ENCODE assay signal across 15 cellular contexts in the genomic region with DNA sequence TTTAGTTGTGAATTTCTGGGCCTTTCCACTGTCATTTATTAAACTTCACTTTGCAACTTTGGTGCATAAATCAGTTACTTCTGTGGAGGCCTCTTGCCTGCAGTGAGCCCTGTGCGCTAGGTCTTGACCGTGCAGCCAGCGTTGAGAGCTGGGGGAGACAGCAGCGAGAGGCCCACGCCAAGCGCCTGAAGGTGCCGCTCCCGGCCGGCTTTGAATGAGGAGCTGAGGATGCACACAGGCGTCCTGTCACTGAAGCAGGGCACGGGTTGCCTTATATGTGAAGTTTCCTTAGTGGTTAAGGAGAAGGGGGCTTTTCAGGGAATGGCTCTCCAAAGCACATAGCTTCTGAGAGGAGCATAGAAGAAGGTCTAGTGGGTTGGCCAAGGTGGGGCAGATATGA.
DNase-seq lines count a peak whose midpoint lies in the region; ATAC-seq and TF ChIP-seq lines count a peak whose summit lies in the region.
"Had no signal": no experiment of that assay in that cellular context is flagged by ENCODE, and none has a peak within 500 bp of the region (broad histone marks: within the 10 kb centered on the region; RNA-seq: fewer than 3 reads in every experiment).

No MANE protein-coding gene starts in this region.

- TF ChIP-seq CTCF in mesothelial cell of epicardium (IDR thresholded peaks at IDR 0.05; ENCODE audit: unreplicated experiment), result no peak
- TF ChIP-seq CTCF in osteocyte (IDR thresholded peaks at IDR 0.05), result no peak
- no peak for TF ChIP-seq CTCF in WTC11 (IDR thresholded peaks at IDR 0.05)

- H3K9me3 Mint-ChIP-seq in mesothelial cell of epicardium (peaks cover 4% of the 10 kb centered on the region), osteocyte (ENCODE audit: unreplicated experiment) (no peaks in the 10 kb centered on the region), WTC11 (peaks cover 4% of the 10 kb centered on the region)
- H3K9me3 Mint-ChIP-seq: CD4-positive, alpha-beta T cell had no signal

- H3K36me3 Mint-ChIP-seq in mesothelial cell of epicardium (no peaks in the 10 kb centered on the region), osteocyte (ENCODE audit: unreplicated experiment) (no peaks in the 10 kb centered on the region), WTC11 (no peaks in the 10 kb centered on the region)

- POLR2A ChIA-PET in WTC11 (lab: Charles Lee), result no interaction called here

- peaks cover 16% of the 10 kb centered on the region for H3K9me3 ChIP-seq in BLaER1
- H3K9me3 ChIP-seq: BE2C, Caco-2 had no signal

- H3K4me3 Mint-ChIP-seq in mesothelial cell of epicardium (no peak overlapping the region), osteocyte (ENCODE audit: unreplicated experiment) (no peak overlapping the region), WTC11 (no peak overlapping the region)
- H3K4me3 Mint-ChIP-seq: CD4-positive, alpha-beta T cell; H9 had no signal

- H3K4me3 ChIP-seq in BLaER1, result no peak overlapping the region

- H4K20me1 ChIP-seq in BLaER1, result no peaks in the 10 kb centered on the region

- no peak overlapping the region for H3K4me2 ChIP-seq in BLaER1

- H3K9ac ChIP-seq in BLaER1, result no peak overlapping the region

- peak overlapping the region; percentile 17 for H3K27ac Mint-ChIP-seq in mesothelial cell of epicardium
- H3K27ac Mint-ChIP-seq in osteocyte (ENCODE audit: unreplicated experiment), result no peak overlapping the region
- no peak overlapping the region for H3K27ac Mint-ChIP-seq in WTC11
- H3K27ac Mint-ChIP-seq: CD4-positive, alpha-beta T cell; H9 had no signal

- no peaks in the 10 kb centered on the region for H3K27me3 ChIP-seq in BLaER1
- H3K27me3 ChIP-seq: BE2C had no signal

- peaks cover 34% of the 10 kb centered on the region for H3K4me1 ChIP-seq in BLaER1
- H3K4me1 ChIP-seq: BE2C had no signal

- CTCF ChIA-PET in WTC11 (lab: Charles Lee), result interaction anchor here (0.6 kb wide), 1 partner anchor 609 kb away, joined by 3 read pairs; no protein-coding TSS in a partner anchor

- 0 out of 2 replicates have a peak overlapping the region, but pooled peaks have one; percentile 14 for H3K27ac ChIP-seq in BLaER1
- H3K27ac ChIP-seq: C4-2B had no signal

- no peaks in the 10 kb centered on the region for H3K36me3 ChIP-seq in BLaER1
- H3K36me3 ChIP-seq: BE2C had no signal

- DNase-seq in amniotic epithelial cell (ENCODE audit: low read depth) (peak; percentile 67), mesothelial cell of epicardium (ENCODE audit: low spot score in 2 of 2, unreplicated experiment in 2 of 2) (no peak), osteocyte (ENCODE audit: extremely low spot score, unreplicated experiment) (peak; percentile 75), WTC11 (ENCODE audit: low spot score) (no peak), amygdala (lab: John Stamatoyannopoulos, UW) (no peak)
- DNase-seq: ACHN; BE2C; CD4-positive, alpha-beta T cell; GDM1; H9 had no signal

- H3K27me3 Mint-ChIP-seq in mesothelial cell of epicardium (ENCODE audit: low read depth) (no peaks in the 10 kb centered on the region), osteocyte (ENCODE audit: unreplicated experiment) (no peaks in the 10 kb centered on the region), WTC11 (ENCODE audit: low read depth) (no peaks in the 10 kb centered on the region; the same call in 1 of the 2 replicates)
- H3K27me3 Mint-ChIP-seq: CD4-positive, alpha-beta T cell had no signal

- peaks cover 32% of the 10 kb centered on the region for H3K4me1 Mint-ChIP-seq in mesothelial cell of epicardium
- no peaks in the 10 kb centered on the region for H3K4me1 Mint-ChIP-seq in osteocyte (ENCODE audit: unreplicated experiment)
- no peaks in the 10 kb centered on the region for H3K4me1 Mint-ChIP-seq in WTC11

- no peak for ATAC-seq in WTC11
- no peak for ATAC-seq in GM18907 (IDR thresholded peaks at IDR 0.05; ENCODE audit: unreplicated experiment)
- no peak for ATAC-seq in GM19324 (IDR thresholded peaks at IDR 0.05; ENCODE audit: low FRiP score, unreplicated experiment)

TF ChIP-seq in WTC11, 78 proteins besides CTCF, POLR2A, EP300 and RAD21:
- TF ChIP-seq GTF2I (CRISPR knock-in tag; conservative IDR thresholded peaks at IDR 0.05) (no peak), ZNF671 (CRISPR knock-in tag; IDR thresholded peaks at IDR 0.05) (no peak), CBFB (CRISPR knock-in tag; IDR thresholded peaks at IDR 0.05; ENCODE audit: low read depth) (no peak), SP1 (CRISPR knock-in tag; conservative IDR thresholded peaks at IDR 0.05) (no peak), HMGXB4 (CRISPR knock-in tag; IDR thresholded peaks at IDR 0.05) (no peak), CREM (CRISPR knock-in tag; IDR thresholded peaks at IDR 0.05) (no peak), ZNF281 (CRISPR knock-in tag; IDR thresholded peaks at IDR 0.05) (no peak), FOXP1 (CRISPR knock-in tag; IDR thresholded peaks at IDR 0.05; ENCODE audit: borderline replicate concordance) (no peak), E2F4 (CRISPR knock-in tag; IDR thresholded peaks at IDR 0.05; ENCODE audit: borderline replicate concordance, low read depth) (no peak), EMX1 (CRISPR knock-in tag; IDR thresholded peaks at IDR 0.05) (no peak), NFE2L1 (CRISPR knock-in tag; IDR thresholded peaks at IDR 0.05) (no peak), SMAD3 (CRISPR knock-in tag; IDR thresholded peaks at IDR 0.05; ENCODE audit: borderline replicate concordance) (no peak)
- TF ChIP-seq, protein P1, sequence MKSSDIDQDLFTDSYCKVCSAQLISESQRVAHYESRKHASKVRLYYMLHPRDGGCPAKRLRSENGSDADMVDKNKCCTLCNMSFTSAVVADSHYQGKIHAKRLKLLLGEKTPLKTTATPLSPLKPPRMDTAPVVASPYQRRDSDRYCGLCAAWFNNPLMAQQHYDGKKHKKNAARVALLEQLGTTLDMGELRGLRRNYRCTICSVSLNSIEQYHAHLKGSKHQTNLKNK (CRISPR knock-in tag; IDR thresholded peaks at IDR 0.05), result no peak

Comparison
In these comparisons a context has a peak if more than half of its experiments do, and no peak if none do; other contexts are left out.
1. DNase-seq: peak in amniotic epithelial cell (single experiment) and osteocyte (single experiment); none in mesothelial cell of epicardium (0 of 2), WTC11 (single experiment) and amygdala (0 of 56).